ENCODE assay signal across 27 cellular contexts in the genomic region with DNA sequence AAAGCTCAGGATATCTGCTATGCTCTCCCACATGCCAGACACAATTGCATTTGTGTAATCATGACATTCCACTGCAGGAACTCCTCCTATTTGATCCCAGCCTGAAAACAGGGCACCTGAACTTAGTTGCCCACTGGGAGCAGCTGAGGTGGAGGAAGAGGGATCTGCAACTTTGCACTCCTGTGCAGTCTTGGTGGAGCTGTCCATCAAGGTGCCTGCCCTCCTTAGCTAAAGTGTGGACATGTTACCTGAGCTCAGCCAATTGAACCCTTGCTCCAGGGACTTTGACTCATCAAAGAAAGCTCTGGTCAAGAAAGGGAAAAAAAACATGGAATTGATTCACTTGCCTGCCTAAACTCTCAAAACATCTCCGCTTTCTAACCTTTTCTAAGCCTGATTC.
"Had no signal": no experiment of that assay in that cellular context is flagged by ENCODE, and none has a peak within 500 bp of the region (broad histone marks: within the 10 kb centered on the region; RNA-seq: fewer than 3 reads in every experiment).

No MANE protein-coding gene starts in this region.

- H3K4me1 Mint-ChIP-seq: endodermal cell; naive thymus-derived CD4-positive, alpha-beta T cell; neural progenitor cell; stimulated activated effector memory CD8-positive, alpha-beta T cell treated with anti-CD3 and anti-CD28 coated beads, Interleukin-12 subunit alpha, Interleukin-12 subunit beta, amount 100 ng/mL, for 72 hours had no signal

- H3K9me3 Mint-ChIP-seq: naive thymus-derived CD4-positive, alpha-beta T cell; neural progenitor cell; stimulated activated effector memory CD8-positive, alpha-beta T cell treated with anti-CD3 and anti-CD28 coated beads, Interleukin-12 subunit alpha, Interleukin-12 subunit beta, amount 100 ng/mL, for 72 hours had no signal

- H3K4me3 Mint-ChIP-seq: dendritic cell treated with granulocyte-macrophage colony-stimulating factor and Interleukin-4, amounts not matched to agents 40 ng/mL and 50 ng/mL, for 4 days; endodermal cell; naive thymus-derived CD4-positive, alpha-beta T cell; nephron; neural progenitor cell; stimulated activated effector memory CD8-positive, alpha-beta T cell treated with anti-CD3 and anti-CD28 coated beads, Interleukin-12 subunit alpha, Interleukin-12 subunit beta, amount 100 ng/mL, for 72 hours; type B pancreatic cell had no signal

- H3K27ac Mint-ChIP-seq: dendritic cell treated with granulocyte-macrophage colony-stimulating factor and Interleukin-4, amounts not matched to agents 40 ng/mL and 50 ng/mL, for 4 days; endodermal cell; naive thymus-derived CD4-positive, alpha-beta T cell; nephron; neural progenitor cell; stimulated activated effector memory CD8-positive, alpha-beta T cell treated with anti-CD3 and anti-CD28 coated beads, Interleukin-12 subunit alpha, Interleukin-12 subunit beta, amount 100 ng/mL, for 72 hours; type B pancreatic cell had no signal

- H3K36me3 Mint-ChIP-seq: naive thymus-derived CD4-positive, alpha-beta T cell; neural progenitor cell; stimulated activated effector memory CD8-positive, alpha-beta T cell treated with anti-CD3 and anti-CD28 coated beads, Interleukin-12 subunit alpha, Interleukin-12 subunit beta, amount 100 ng/mL, for 72 hours; type B pancreatic cell had no signal

- H3K9me3 ChIP-seq: colonic mucosa, gastrocnemius medialis, prostate gland, sigmoid colon, testis had no signal

- H3K27me3 ChIP-seq: colonic mucosa, hepatocyte, neural progenitor cell, right atrium auricular region, testis, tibial artery had no signal

- H3K4me3 ChIP-seq: colonic mucosa, gastrocnemius medialis, heart left ventricle, hepatocyte, left lung, neural progenitor cell, prostate gland, right atrium auricular region, sigmoid colon, stomach, testis, tibial artery had no signal

- H3K27ac ChIP-seq: colonic mucosa, epithelial cell of prostate, gastrocnemius medialis, heart left ventricle, hepatocyte, left lung, neural progenitor cell, prostate gland, right atrium auricular region, sigmoid colon, stomach, testis, tibial artery had no signal

- H3K36me3 ChIP-seq: colonic mucosa, gastrocnemius medialis, heart left ventricle, left lung, neural progenitor cell, prostate gland, right atrium auricular region, sigmoid colon, stomach, tibial artery had no signal

- DNase-seq: colonic mucosa; effector CD8-positive, alpha-beta T cell; endodermal cell; foreskin fibroblast; gastrocnemius medialis; heart left ventricle; left cardiac atrium; left lung; mesenchymal stem cell; midbrain; naive thymus-derived CD4-positive, alpha-beta T cell; sigmoid colon; stimulated activated CD4-positive, alpha-beta T cell treated with anti-CD3 and anti-CD28 coated beads, Interleukin-2, amount 100 ng/mL, for 24 hours; stimulated activated CD4-positive, alpha-beta T cell treated with anti-CD3 and anti-CD28 coated beads, Interleukin-4, amount 100 ng/mL, for 24 hours; stimulated activated naive CD4-positive, alpha-beta T cell treated with Interleukin-2 at 50 U/mL for 16 hours; stomach; testis; tibial artery had no signal

- H3K4me1 ChIP-seq: colonic mucosa, gastrocnemius medialis, heart left ventricle, left lung, neural progenitor cell, prostate gland, right atrium auricular region, sigmoid colon, testis, tibial artery had no signal

- H3K27me3 Mint-ChIP-seq: dendritic cell treated with granulocyte-macrophage colony-stimulating factor and Interleukin-4, amounts not matched to agents 40 ng/mL and 50 ng/mL, for 4 days; type B pancreatic cell had no signal
